1 cellular context compared by ENCODE assay signal in the genomic region with DNA sequence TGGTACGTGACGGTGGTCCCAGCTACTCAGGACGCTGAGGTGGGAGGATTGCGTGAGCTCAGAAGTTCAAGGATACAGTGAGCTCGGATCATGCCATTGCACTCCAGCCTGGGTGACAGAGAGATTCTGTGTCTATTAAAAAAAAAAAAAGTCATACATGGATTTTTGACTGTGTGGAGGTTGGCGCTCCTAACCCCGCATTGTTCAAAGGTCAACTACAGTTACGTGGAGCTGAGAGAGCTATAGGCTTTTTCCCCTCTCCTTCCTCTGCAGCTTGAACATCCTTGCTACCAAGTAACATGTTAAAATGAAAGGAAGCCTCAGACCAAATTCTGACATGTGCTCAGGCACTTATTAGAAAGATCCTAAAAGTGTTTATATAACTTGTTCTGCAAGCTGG.
TF ChIP-seq lines count a peak whose summit lies in the region.

No MANE protein-coding gene starts in this region.

TF ChIP-seq in HepG2, 621 proteins besides CTCF, POLR2A, EP300 and RAD21:
- TF ChIP-seq ZNF205 (CRISPR knock-in tag; IDR thresholded peaks at IDR 0.05) (peak; percentile 99), FOXA1 (IDR thresholded peaks at IDR 0.05) (no peak), FOXA1 (CRISPR knock-in tag; IDR thresholded peaks at IDR 0.05) (no peak), MIER3 (CRISPR knock-in tag; IDR thresholded peaks at IDR 0.05; ENCODE audit: borderline replicate concordance) (no peak), RFX5 (IDR thresholded peaks at IDR 0.05; ENCODE audit: low read depth, low read length) (no peak), ZNF674 (CRISPR knock-in tag; IDR thresholded peaks at IDR 0.05; ENCODE audit: low read depth) (no peak), NR2F2 (IDR thresholded peaks at IDR 0.05; ENCODE audit: borderline replicate concordance, low read depth) (no peak)
- TF ChIP-seq, protein P1, sequence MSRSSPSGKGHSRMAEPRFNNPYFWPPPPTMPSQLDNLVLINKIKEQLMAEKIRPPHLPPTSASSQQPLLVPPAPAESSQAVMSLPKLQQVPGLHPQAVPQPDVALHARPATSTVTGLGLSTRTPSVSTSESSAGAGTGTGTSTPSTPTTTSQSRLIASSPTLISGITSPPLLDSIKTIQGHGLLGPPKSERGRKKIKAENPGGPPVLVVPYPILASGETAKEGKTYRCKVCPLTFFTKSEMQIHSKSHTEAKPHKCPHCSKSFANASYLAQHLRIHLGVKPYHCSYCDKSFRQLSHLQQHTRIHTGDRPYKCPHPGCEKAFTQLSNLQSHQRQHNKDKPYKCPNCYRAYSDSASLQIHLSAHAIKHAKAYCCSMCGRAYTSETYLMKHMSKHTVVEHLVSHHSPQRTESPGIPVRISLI (CRISPR knock-in tag; IDR thresholded peaks at IDR 0.05; ENCODE audit: borderline replicate concordance) = peak; percentile 35; the same call in 1 of the 2 replicates
